In genomic region chr2:175015340-175015739, GRCh38 we compare ENCODE assay signal across 28 cellular contexts. TPM values are rescaled to one million over a fixed set of nuclear protein-coding genes. Genes with fewer than 3 reads are reported as not detected.
"Had no signal": no experiment of that assay in that cellular context is flagged by ENCODE, and none has a peak within 500 bp of the region (broad histone marks: within the 10 kb centered on the region; RNA-seq: fewer than 3 reads in every experiment).

No MANE protein-coding gene starts in this region.

- H3K27me3 ChIP-seq: ascending aorta, body of pancreas had no signal

- H3K4me3 ChIP-seq: ascending aorta, body of pancreas had no signal

- H3K36me3 Mint-ChIP-seq: activated CD8-positive, alpha-beta memory T cell treated with anti-CD3 and anti-CD28 coated beads, Interleukin-2, amount 10 ng/mL, durations not matched to agents 7 days and 5 days; activated naive CD4-positive, alpha-beta T cell treated with anti-CD3 and anti-CD28 coated beads, Interleukin-2, amount 50 U/mL, for 72 hours; IgD-negative memory B cell had no signal

- ATAC-seq: activated CD8-positive, alpha-beta memory T cell treated with anti-CD3 and anti-CD28 coated beads, Interleukin-2, amount 10 ng/mL, durations not matched to agents 7 days and 5 days; activated naive CD4-positive, alpha-beta T cell treated with anti-CD3 and anti-CD28 coated beads, Interleukin-2, amount 50 U/mL, for 72 hours; activated naive CD8-positive, alpha-beta T cell treated with anti-CD3 and anti-CD28 coated beads, Interleukin-2, amount 50 U/mL, for 24 hours; body of pancreas; PC-3; T-helper 17 cell had no signal

- H3K9me3 Mint-ChIP-seq: activated B cell treated with CpG ODN at 0.5 μM for 24 hours; activated naive CD4-positive, alpha-beta T cell treated with anti-CD3 and anti-CD28 coated beads, Interleukin-2, amount 50 U/mL, for 72 hours; activated naive CD8-positive, alpha-beta T cell treated with anti-CD3 and anti-CD28 coated beads, Interleukin-2, amount 50 U/mL, for 24 hours had no signal

- H3K27me3 Mint-ChIP-seq: activated T-cell treated with anti-CD3 and anti-CD28 coated beads, Interleukin-2, amount 50 U/mL, for 24 hours; T-helper 17 cell had no signal

- H3K4me3 Mint-ChIP-seq: activated B cell treated with CpG ODN at 0.5 μM for 24 hours; activated CD4-positive, alpha-beta T cell treated with anti-CD3 and anti-CD28 coated beads, Interleukin-2, amount 10 ng/mL, durations not matched to agents 24 days and 14 days; activated CD8-positive, alpha-beta memory T cell treated with anti-CD3 and anti-CD28 coated beads, Interleukin-2, amount 10 ng/mL, durations not matched to agents 7 days and 5 days; activated naive CD8-positive, alpha-beta T cell treated with anti-CD3 and anti-CD28 coated beads, Interleukin-2, amount 50 U/mL, for 24 hours; activated T-cell treated with anti-CD3 and anti-CD28 coated beads, Interleukin-2, amount 50 U/mL, for 24 hours; activated T-helper 1 cell treated with anti-CD3 and anti-CD28 coated beads, Interleukin-12 subunit alpha, Interleukin-12 subunit beta, Interleukin-2, Interleukin-4 antibody, amounts not matched to agents 30 ng/mL and 10 ng/mL and 1 ng/mL, durations not matched to agents 14 hours and 24 hours and 36 hours; IgD-negative memory B cell; T-helper 17 cell had no signal

- H3K4me1 ChIP-seq: ascending aorta, body of pancreas had no signal

- DNase-seq: activated B cell treated with CpG ODN at 0.5 μM for 24 hours; activated CD4-positive, alpha-beta T cell treated with anti-CD3 and anti-CD28 coated beads for 1 hour; activated CD4-positive, alpha-beta T cell treated with anti-CD3 and anti-CD28 coated beads, Interleukin-2, amount 10 ng/mL, durations not matched to agents 24 days and 14 days; activated CD4-positive, alpha-beta T cell treated with anti-CD3 and anti-CD28 coated beads, Interleukin-2, amount 50 U/mL, for 48 hours; activated CD8-positive, alpha-beta memory T cell treated with anti-CD3 and anti-CD28 coated beads, Interleukin-2, amount 10 ng/mL, durations not matched to agents 7 days and 5 days; activated effector memory CD4-positive, alpha-beta T cell treated with Interleukin-2 at 50 U/mL for 16 hours; activated naive CD4-positive, alpha-beta T cell; activated naive CD8-positive, alpha-beta T cell treated with anti-CD3 and anti-CD28 coated beads, Interleukin-2, amount 50 U/mL, for 24 hours; activated T-cell treated with anti-CD3 and anti-CD28 coated beads, Interleukin-2, amount 50 U/mL, for 24 hours; amniotic stem cell; body of pancreas; KG1; NCI-H1092; NCI-H1417; NCI-H2029; NCI-H2107; NCI-H2171 treated with DMSO at 0.1 percent for 48 hours; NCI-H524; PC-3; SIG-M5; T-helper 17 cell; T-helper 9 cell had no signal

- H3K27ac ChIP-seq: ascending aorta, body of pancreas had no signal

- H3K9me3 ChIP-seq: ascending aorta, body of pancreas had no signal

- FAIRE-seq: bronchial epithelial cell, RCC 7860 had no signal

- H3K36me3 ChIP-seq: ascending aorta had no signal

- H3K27ac Mint-ChIP-seq: activated B cell treated with CpG ODN at 0.5 μM for 24 hours; activated CD4-positive, alpha-beta T cell treated with anti-CD3 and anti-CD28 coated beads, Interleukin-2, amount 10 ng/mL, durations not matched to agents 24 days and 14 days; activated CD8-positive, alpha-beta memory T cell treated with anti-CD3 and anti-CD28 coated beads, Interleukin-2, amount 10 ng/mL, durations not matched to agents 7 days and 5 days; activated naive CD4-positive, alpha-beta T cell treated with anti-CD3 and anti-CD28 coated beads, Interleukin-2, amount 50 U/mL, for 72 hours; activated naive CD8-positive, alpha-beta T cell treated with anti-CD3 and anti-CD28 coated beads, Interleukin-2, amount 50 U/mL, for 24 hours; activated T-cell treated with anti-CD3 and anti-CD28 coated beads, Interleukin-2, amount 50 U/mL, for 24 hours; activated T-helper 1 cell treated with anti-CD3 and anti-CD28 coated beads, Interleukin-12 subunit alpha, Interleukin-12 subunit beta, Interleukin-2, Interleukin-4 antibody, amounts not matched to agents 30 ng/mL and 10 ng/mL and 1 ng/mL, durations not matched to agents 14 hours and 24 hours and 36 hours; IgD-negative memory B cell; T-helper 17 cell had no signal

- H3K4me1 Mint-ChIP-seq: activated B cell treated with CpG ODN at 0.5 μM for 24 hours; activated CD4-positive, alpha-beta T cell treated with anti-CD3 and anti-CD28 coated beads, Interleukin-2, amount 10 ng/mL, durations not matched to agents 24 days and 14 days; IgD-negative memory B cell; T-helper 17 cell had no signal

RNA-seq across cellular contexts. Expression of gene CHN1, which starts 10.2 kb away (rescaled TPM):
- polyA plus RNA-seq: IgD-negative memory B cell had no signal
